Comparison of ENCODE assay signal across 9 cellular contexts in the genomic region with DNA sequence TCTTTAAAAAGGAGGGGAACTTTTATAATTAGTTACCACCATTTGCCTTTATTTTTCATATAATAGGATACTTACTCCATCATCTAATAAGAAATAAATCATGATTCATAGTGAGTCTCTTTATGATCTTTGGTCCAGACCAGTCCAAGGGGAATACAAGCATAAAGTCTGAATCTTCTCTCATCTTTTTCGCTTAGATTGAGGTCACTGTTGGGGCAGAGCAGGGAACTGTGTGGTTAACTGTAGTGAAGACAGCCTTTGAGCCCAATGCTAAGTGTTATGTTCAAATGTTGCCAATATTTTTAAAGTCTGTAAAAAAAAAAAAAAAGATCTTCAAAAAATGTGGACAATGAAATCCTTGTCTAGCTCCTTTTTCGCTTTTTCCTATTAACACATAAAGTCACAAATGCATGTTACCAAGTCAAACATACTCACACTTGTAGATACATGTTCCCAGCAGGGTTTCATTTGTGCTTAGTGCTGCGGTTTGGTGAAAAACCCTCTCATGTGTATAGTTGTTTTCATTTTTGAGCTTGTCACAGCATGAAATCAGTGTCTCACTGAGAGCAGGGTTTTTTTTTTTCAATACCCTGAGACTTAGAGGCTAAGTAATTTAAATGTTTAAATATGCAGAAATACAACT.
DNase-seq lines count a peak whose midpoint lies in the region; ATAC-seq and TF ChIP-seq lines count a peak whose summit lies in the region.
"Had no signal": no experiment of that assay in that cellular context is flagged by ENCODE, and none has a peak within 500 bp of the region (broad histone marks: within the 10 kb centered on the region; RNA-seq: fewer than 3 reads in every experiment).

No MANE protein-coding gene starts in this region.

- CTCF ChIA-PET in A673 (lab: Charles Lee), result no interaction called here

- no peaks in the 10 kb centered on the region for H3K36me3 Mint-ChIP-seq in natural killer cell
- H3K36me3 Mint-ChIP-seq: naive B cell had no signal

- H3K27ac Mint-ChIP-seq in natural killer cell, result no peak overlapping the region
- H3K27ac Mint-ChIP-seq: naive B cell had no signal

- H3K9me3 Mint-ChIP-seq in natural killer cell, result peaks cover 2 to 7% of the 10 kb centered on the region in 2 donors
- H3K9me3 Mint-ChIP-seq: naive B cell had no signal

- ATAC-seq in GM21528 (IDR thresholded peaks at IDR 0.05; ENCODE audit: low FRiP score, unreplicated experiment) (peak; percentile 53), natural killer cell (no peak)

- H3K27me3 Mint-ChIP-seq in natural killer cell (ENCODE audit: low read depth in 2 of 2), result no peaks in the 10 kb centered on the region
- H3K27me3 Mint-ChIP-seq: naive B cell had no signal

- H3K27me3 ChIP-seq in A673 (replicated peaks; ENCODE audit: insufficient read depth, low read depth, low read length, poor library complexity) (no peaks in the 10 kb centered on the region), H7 (ENCODE audit: control insufficient read depth, insufficient read depth, low read length) (no peaks in the 10 kb centered on the region)

- H3K9me3 ChIP-seq in A673 (ENCODE audit: low read depth, low read length, poor library complexity, severe bottlenecking), result no peaks in the 10 kb centered on the region

- peaks cover 64% of the 10 kb centered on the region for H3K4me1 ChIP-seq in A673 (ENCODE audit: insufficient read depth, low read length, poor library complexity, severe bottlenecking)

- H3K4me3 ChIP-seq in A673 (ENCODE audit: low read depth, low read length, poor library complexity, severe bottlenecking) (peak overlapping the region; percentile 35), H7 (ENCODE audit: insufficient read depth, low read depth, low read length) (no peak overlapping the region)

- peak; percentile 87 for DNase-seq in A673 (ENCODE audit: low spot score)
- peak; percentile 5 for DNase-seq in NAMALWA (ENCODE audit: low spot score)
- DNase-seq in fibroblast of the conjunctiva (ENCODE audit: low read depth), result peak; percentile 4
- no peak for DNase-seq in natural killer cell
- DNase-seq in GM03348 (ENCODE audit: low spot score), result no peak
- DNase-seq in H7, result no peak
- DNase-seq in activated CD4-positive, alpha-beta T cell treated with anti-CD3 and anti-CD28 coated beads, Interleukin-2, amount 50 U/mL, for 4 hours, result no peak
- DNase-seq: naive B cell had no signal

- H3K4me1 Mint-ChIP-seq in natural killer cell, result no peaks in the 10 kb centered on the region
- H3K4me1 Mint-ChIP-seq: naive B cell had no signal

- peak overlapping the region; percentile 33 for H3K27ac ChIP-seq in A673 (ENCODE audit: low read depth, low read length, poor library complexity, severe bottlenecking)

- TF ChIP-seq CTCF in A673 (conservative IDR thresholded peaks at IDR 0.05; ENCODE audit: low read depth, low read length), result no peak
- no peak for TF ChIP-seq CTCF in natural killer cell (IDR thresholded peaks at IDR 0.05)

- BruUV-seq in A673 (replicated peaks; lab: Mats Ljungman, UMichigan), result no TSS peak

- intact Hi-C loops in A673 (cut with micrococcal nuclease; ENCODE audit: unreplicated experiment) (no loop called here), natural killer cell (cut with micrococcal nuclease) (no loop called here)

- H3K36me3 ChIP-seq in A673 (ENCODE audit: insufficient read depth, low read length, poor library complexity, severe bottlenecking), result no peaks in the 10 kb centered on the region
- H3K36me3 ChIP-seq in H7 (replicated peaks; ENCODE audit: control insufficient read depth, insufficient read depth, low read length), result no peaks in the 10 kb centered on the region

- H3K4me3 Mint-ChIP-seq in natural killer cell, result no peak overlapping the region
- H3K4me3 Mint-ChIP-seq: naive B cell had no signal

- POLR2A ChIA-PET in A673 (lab: Charles Lee; ENCODE audit: low non-redundant PET), result no interaction called here

Comparison
In these comparisons a context has a peak if more than half of its experiments do, and no peak if none do; other contexts are left out.
1. DNase-seq: peak in A673 (single experiment), NAMALWA (single experiment) and fibroblast of the conjunctiva (single experiment); none in natural killer cell (single experiment), GM03348 (single experiment), H7 (single experiment) and activated CD4-positive, alpha-beta T cell treated with anti-CD3 and anti-CD28 coated beads, Interleukin-2, amount 50 U/mL, for 4 hours (0 of 2).